ENCODE assay signal across 18 cellular contexts in the genomic region with DNA sequence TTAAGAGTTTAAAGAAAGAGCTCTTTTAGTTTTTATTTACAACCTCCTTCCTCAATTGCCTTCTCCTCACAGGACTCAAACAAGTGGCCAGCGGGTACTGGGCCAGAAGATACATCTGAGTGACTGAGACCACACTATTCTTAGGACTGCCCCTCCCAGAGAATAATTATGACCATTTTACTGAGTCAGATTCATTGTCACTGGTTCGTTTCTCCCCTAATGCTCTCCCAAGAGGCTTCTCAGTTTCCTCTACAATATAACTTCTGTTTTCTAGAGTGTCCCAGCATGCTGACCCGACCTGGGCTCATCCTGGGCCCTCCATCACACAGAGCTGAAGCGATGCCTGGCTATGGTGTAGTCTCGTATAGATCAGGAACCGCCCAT.
"Had no signal": no experiment of that assay in that cellular context is flagged by ENCODE, and none has a peak within 500 bp of the region (broad histone marks: within the 10 kb centered on the region; RNA-seq: fewer than 3 reads in every experiment).

No MANE protein-coding gene starts in this region.

- H3K4me1 Mint-ChIP-seq: central memory CD8-positive, alpha-beta T cell had no signal

- ATAC-seq: activated naive CD8-positive, alpha-beta T cell treated with anti-CD3 and anti-CD28 coated beads, Interleukin-2, amount 50 U/mL, for 24 hours; stimulated activated naive CD8-positive, alpha-beta T cell treated with anti-CD3 and anti-CD28 coated beads, Interleukin-15, Interleukin-2, amounts not matched to agents 100 U/mL and 50 U/mL, for 24 hours had no signal

- H3K9me3 ChIP-seq: colonic mucosa, sigmoid colon, spleen, tibial artery had no signal

- H3K27ac Mint-ChIP-seq: activated CD8-positive, alpha-beta T cell treated with anti-CD3 and anti-CD28 coated beads for 36 hours; activated naive CD4-positive, alpha-beta T cell treated with anti-CD3 and anti-CD28 coated beads for 36 hours; activated naive CD8-positive, alpha-beta T cell treated with anti-CD3 and anti-CD28 coated beads, Interleukin-2, amount 50 U/mL, for 24 hours; activated T-helper 2 cell treated with anti-CD3 and anti-CD28 coated beads, Interferon-gamma antibody, Interleukin-2, Interleukin-4, amounts not matched to agents 10 μg/mL and 5 μg/mL and 100 μg/mL, durations not matched to agents 14 hours and 24 hours and 36 hours had no signal

- FAIRE-seq: TTC549 had no signal

- H3K4me1 ChIP-seq: colonic mucosa, sigmoid colon, tibial artery had no signal

- H3K9me3 Mint-ChIP-seq: activated naive CD4-positive, alpha-beta T cell treated with anti-CD3 and anti-CD28 coated beads for 36 hours; activated naive CD8-positive, alpha-beta T cell treated with anti-CD3 and anti-CD28 coated beads, Interleukin-2, amount 50 U/mL, for 24 hours; central memory CD8-positive, alpha-beta T cell; naive thymus-derived CD8-positive, alpha-beta T cell had no signal

- H3K4me3 Mint-ChIP-seq: activated CD8-positive, alpha-beta T cell treated with anti-CD3 and anti-CD28 coated beads for 36 hours; activated naive CD4-positive, alpha-beta T cell treated with anti-CD3 and anti-CD28 coated beads for 36 hours; activated naive CD8-positive, alpha-beta T cell treated with anti-CD3 and anti-CD28 coated beads, Interleukin-2, amount 50 U/mL, for 24 hours; central memory CD8-positive, alpha-beta T cell; naive thymus-derived CD8-positive, alpha-beta T cell had no signal

- H3K4me3 ChIP-seq: colonic mucosa, sigmoid colon, spleen, tibial artery had no signal

- DNase-seq: activated CD4-positive, alpha-beta T cell treated with anti-CD3 and anti-CD28 coated beads for 4 hours; activated T-cell treated with anti-CD3 and anti-CD28 coated beads, Interleukin-2, amount 50 U/mL, for 1 hour; anterior cingulate cortex; colonic mucosa; naive thymus-derived CD8-positive, alpha-beta T cell; sigmoid colon; stimulated activated CD4-positive, alpha-beta T cell treated with anti-CD3 and anti-CD28 coated beads, Interleukin-4, amount 100 ng/mL, for 4 hours; substantia nigra; tibial artery had no signal

- H3K27me3 Mint-ChIP-seq: activated CD8-positive, alpha-beta T cell treated with anti-CD3 and anti-CD28 coated beads for 36 hours; activated naive CD8-positive, alpha-beta T cell treated with anti-CD3 and anti-CD28 coated beads, Interleukin-2, amount 50 U/mL, for 24 hours had no signal

- H3K27me3 ChIP-seq: brain microvascular endothelial cell, colonic mucosa, sigmoid colon, spleen had no signal

- H3K27ac ChIP-seq: brain microvascular endothelial cell, colonic mucosa, sigmoid colon, spleen, tibial artery had no signal

- H3K36me3 ChIP-seq: brain microvascular endothelial cell, colonic mucosa, sigmoid colon, spleen, tibial artery had no signal
